In genomic region chr16:90008708-90009145, GRCh38 we compare ENCODE assay signal across 8 cellular contexts. TPM values are rescaled to one million over a fixed set of nuclear protein-coding genes. Genes with fewer than 3 reads are reported as not detected.
DNase-seq lines count a peak whose midpoint lies in the region; ATAC-seq and TF ChIP-seq lines count a peak whose summit lies in the region.

No MANE protein-coding gene starts in this region.

- TF ChIP-seq EP300 in sigmoid colon (IDR thresholded peaks at IDR 0.05) (no peak), gastroesophageal sphincter (IDR thresholded peaks at IDR 0.05) (no peak)

- H3K4me3 ChIP-seq in sigmoid colon, result no peak overlapping the region
- no peak overlapping the region for H3K4me3 ChIP-seq in gastroesophageal sphincter

- TF ChIP-seq POLR2A in sigmoid colon (IDR thresholded peaks at IDR 0.05) (no peak), gastroesophageal sphincter (IDR thresholded peaks at IDR 0.05) (no peak)

- TF ChIP-seq CTCF in sigmoid colon (IDR thresholded peaks at IDR 0.05) (no peak), gastroesophageal sphincter (IDR thresholded peaks at IDR 0.05) (no peak)

- H3K9me3 ChIP-seq in sigmoid colon (no peaks in the 10 kb centered on the region), gastroesophageal sphincter (no peaks in the 10 kb centered on the region)

- no peaks in the 10 kb centered on the region for H3K36me3 ChIP-seq in sigmoid colon
- no peaks in the 10 kb centered on the region for H3K36me3 ChIP-seq in gastroesophageal sphincter

- peak; percentile 50 for DNase-seq in OCI-M1 (lab: John Stamatoyannopoulos, UW)
- peak; percentile 71 for DNase-seq in activated naive CD4-positive, alpha-beta T cell treated with anti-CD3 and anti-CD28 coated beads, Interleukin-2, amount 50 U/mL, for 16 hours
- DNase-seq in stimulated activated CD8-positive, alpha-beta memory T cell treated with anti-CD3 and anti-CD28 coated beads, Interleukin-15, amount 100 ng/mL, for 48 hours (ENCODE audit: low read depth in 2 of 2), result peak; percentile 62 to 66
- no peak for DNase-seq in sigmoid colon
- DNase-seq in iPS-NIHi7 (ENCODE audit: extremely low spot score), result no peak
- no peak for DNase-seq in ureter (ENCODE audit: low spot score)

- WGBS in sigmoid colon, 2 donors, result 47 to 83% methylated on average over 13 of the region's 13 CpGs
- WGBS in gastroesophageal sphincter (ENCODE audit: low coverage in 1 of 2), 2 donors, result 50% methylated on average over 2 of the region's 13 CpGs; no CpG with 5 or more reads in 1 of the 2 donors

- intact Hi-C loops in sigmoid colon (cut with DNase I), result no loop called here

- no peaks in the 10 kb centered on the region for H3K27me3 ChIP-seq in sigmoid colon
- no peaks in the 10 kb centered on the region for H3K27me3 ChIP-seq in gastroesophageal sphincter

- H3K4me1 ChIP-seq in sigmoid colon (no peaks in the 10 kb centered on the region), gastroesophageal sphincter (no peaks in the 10 kb centered on the region)

- no peak overlapping the region for H3K27ac ChIP-seq in sigmoid colon
- no peak overlapping the region for H3K27ac ChIP-seq in gastroesophageal sphincter

- ATAC-seq in GM19351 (IDR thresholded peaks at IDR 0.05; ENCODE audit: unreplicated experiment) (peak; percentile 57), gastroesophageal sphincter (no peak)

RNA-seq across cellular contexts. Expression of gene DBNDD1, which starts 10.5 kb away (rescaled TPM):
- total RNA-seq in sigmoid colon (1 to 10 TPM in 3 of 4 donors, not detected in 1; 1.4 to 3.0 (median 2.0) TPM), ureter (3.0 TPM), gastroesophageal sphincter (1 to 10 TPM; 1.1 to 4.1 (median 3.5) TPM)
- polyA plus RNA-seq in sigmoid colon, result 1 to 10 TPM; 3.6 to 5.0 (median 3.9) TPM

Comparison
In these comparisons a context has a peak if more than half of its experiments do, and no peak if none do; other contexts are left out.
1. DNase-seq: peak in OCI-M1 (single experiment), activated naive CD4-positive, alpha-beta T cell treated with anti-CD3 and anti-CD28 coated beads, Interleukin-2, amount 50 U/mL, for 16 hours (single experiment) and stimulated activated CD8-positive, alpha-beta memory T cell treated with anti-CD3 and anti-CD28 coated beads, Interleukin-15, amount 100 ng/mL, for 48 hours (2 of 2); none in sigmoid colon (single experiment), iPS-NIHi7 (single experiment) and ureter (single experiment).